Comparison of ENCODE assay signal across 26 cellular contexts in the genomic region with DNA sequence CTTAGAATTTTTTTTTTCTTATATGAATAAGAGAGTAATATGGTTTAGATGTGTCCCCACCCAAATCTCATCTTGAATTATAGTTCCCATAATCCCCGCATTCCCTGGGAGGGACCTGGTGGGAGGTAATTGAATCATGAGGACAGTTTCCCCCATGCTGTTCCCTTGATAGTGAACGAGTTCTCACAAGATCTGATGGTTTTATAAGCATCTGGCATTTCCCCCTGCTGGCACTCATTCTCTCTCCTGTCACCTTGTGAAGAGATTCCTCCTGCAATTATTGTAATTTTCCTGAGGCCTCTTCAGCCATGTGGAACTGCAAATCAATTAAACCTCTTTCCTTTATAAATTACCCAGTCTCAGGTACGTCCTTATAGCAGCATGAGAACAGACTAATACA.
"Had no signal": no experiment of that assay in that cellular context is flagged by ENCODE, and none has a peak within 500 bp of the region (broad histone marks: within the 10 kb centered on the region; RNA-seq: fewer than 3 reads in every experiment).

No MANE protein-coding gene starts in this region.

- H3K4me1 ChIP-seq: esophagus squamous epithelium, heart right ventricle, left lung, neural progenitor cell, parathyroid adenoma, right lobe of liver, suprapubic skin, vagina had no signal

- H3K9me3 ChIP-seq: esophagus squamous epithelium, left lung, right lobe of liver, suprapubic skin, transverse colon, vagina had no signal

- H3K9me3 Mint-ChIP-seq: effector memory CD8-positive, alpha-beta T cell; stimulated activated naive CD8-positive, alpha-beta T cell treated with anti-CD3 and anti-CD28 coated beads, Interleukin-15, amount 100 ng/mL, for 72 hours had no signal

- H3K36me3 Mint-ChIP-seq: naive thymus-derived CD4-positive, alpha-beta T cell had no signal

- H3K4me3 Mint-ChIP-seq: effector memory CD8-positive, alpha-beta T cell; naive thymus-derived CD4-positive, alpha-beta T cell; neural progenitor cell; stimulated activated naive CD8-positive, alpha-beta T cell treated with anti-CD3 and anti-CD28 coated beads, Interleukin-15, amount 100 ng/mL, for 72 hours had no signal

- H3K27me3 ChIP-seq: esophagus squamous epithelium, heart right ventricle, left lung, neural progenitor cell, right lobe of liver, suprapubic skin, transverse colon, vagina had no signal

- H3K4me3 ChIP-seq: esophagus squamous epithelium, heart right ventricle, left lung, neural progenitor cell, right lobe of liver, suprapubic skin, transverse colon, vagina had no signal

- H3K4me1 Mint-ChIP-seq: naive thymus-derived CD4-positive, alpha-beta T cell; stimulated activated naive CD8-positive, alpha-beta T cell treated with anti-CD3 and anti-CD28 coated beads, Interleukin-15, amount 100 ng/mL, for 72 hours had no signal

- H3K36me3 ChIP-seq: esophagus squamous epithelium, heart right ventricle, left lung, neural progenitor cell, right lobe of liver, suprapubic skin, transverse colon, vagina had no signal

- H3K27ac Mint-ChIP-seq: effector memory CD8-positive, alpha-beta T cell; naive thymus-derived CD4-positive, alpha-beta T cell; neural progenitor cell; progenitor cell of endocrine pancreas; stimulated activated naive CD8-positive, alpha-beta T cell treated with anti-CD3 and anti-CD28 coated beads, Interleukin-15, amount 100 ng/mL, for 72 hours had no signal

- DNase-seq: cortex of kidney; effector memory CD8-positive, alpha-beta T cell; erythroblast; esophagus squamous epithelium; foreskin melanocyte; glutamatergic neuron; heart right ventricle; hippocampal formation; left cardiac atrium; left lung; mesenchymal stem cell; midbrain; naive thymus-derived CD4-positive, alpha-beta T cell; right lobe of liver; small intestine; stimulated activated CD4-positive, alpha-beta T cell treated with anti-CD3 and anti-CD28 coated beads, Interleukin-15, amount 100 ng/mL, for 24 hours; stimulated activated CD4-positive, alpha-beta T cell treated with anti-CD3 and anti-CD28 coated beads, Interleukin-4, amount 100 ng/mL, for 1 hour; stimulated activated CD8-positive, alpha-beta memory T cell treated with anti-CD3 and anti-CD28 coated beads, Interleukin-4, amount 100 ng/mL, for 48 hours; stimulated activated naive CD4-positive, alpha-beta T cell; stimulated activated naive CD8-positive, alpha-beta T cell treated with anti-CD3 and anti-CD28 coated beads, Interleukin-15, amount 100 ng/mL, for 72 hours; transverse colon had no signal

- ATAC-seq: effector memory CD8-positive, alpha-beta T cell; heart right ventricle; left cardiac atrium; left lung; naive thymus-derived CD4-positive, alpha-beta T cell; right lobe of liver; stimulated activated naive CD8-positive, alpha-beta T cell treated with anti-CD3 and anti-CD28 coated beads, Interleukin-15, amount 100 ng/mL, for 72 hours had no signal

- H3K27me3 Mint-ChIP-seq: effector memory CD8-positive, alpha-beta T cell; progenitor cell of endocrine pancreas; stimulated activated naive CD8-positive, alpha-beta T cell treated with anti-CD3 and anti-CD28 coated beads, Interleukin-15, amount 100 ng/mL, for 72 hours had no signal
